17 cellular contexts compared by ENCODE assay signal in genomic region chr7:48296976-48297375, GRCh38.
DNase-seq lines count a peak whose midpoint lies in the region; ATAC-seq and TF ChIP-seq lines count a peak whose summit lies in the region.
"Had no signal": no experiment of that assay in that cellular context is flagged by ENCODE, and none has a peak within 500 bp of the region (broad histone marks: within the 10 kb centered on the region; RNA-seq: fewer than 3 reads in every experiment).

No MANE protein-coding gene starts in this region.

- intact Hi-C loops in esophagus muscularis mucosa (cut with DNase I) = loop anchor here (10.0 kb wide), 1 partner anchor 1558 kb away; no protein-coding TSS in a partner anchor

- no peak for TF ChIP-seq EP300 in esophagus muscularis mucosa (IDR thresholded peaks at IDR 0.05)

- H3K4me1 ChIP-seq in esophagus muscularis mucosa = no peaks in the 10 kb centered on the region
- H3K4me1 ChIP-seq: A549, Caco-2 had no signal

- TF ChIP-seq CTCF in esophagus muscularis mucosa (IDR thresholded peaks at IDR 0.05) = no peak

- no peak overlapping the region for H3K27ac ChIP-seq in esophagus muscularis mucosa (replicated peaks in 1 of 4)
- H3K27ac ChIP-seq: 22Rv1; A549; BLaER1 treated with 17β-estradiol and CSF1 and Interleukin-3, amounts not matched to agents 10 nM and 100 nM; C4-2B had no signal

- WGBS in esophagus muscularis mucosa = 29% methylated on average over 2 of the region's 2 CpGs

- no peak overlapping the region for H3K4me3 ChIP-seq in esophagus muscularis mucosa
- H3K4me3 ChIP-seq: A549; BLaER1 treated with 17β-estradiol and CSF1 and Interleukin-3, amounts not matched to agents 10 nM and 100 nM had no signal

- no peak for TF ChIP-seq POLR2A in esophagus muscularis mucosa (IDR thresholded peaks at IDR 0.05; ENCODE audit: low read depth)

- ATAC-seq in GM19035 (IDR thresholded peaks at IDR 0.05; ENCODE audit: unreplicated experiment) (no peak), GM18867 (IDR thresholded peaks at IDR 0.05; ENCODE audit: unreplicated experiment) (no peak)
- ATAC-seq: A549; CD8-positive, alpha-beta T cell had no signal

- H3K27me3 ChIP-seq in esophagus muscularis mucosa = no peaks in the 10 kb centered on the region
- H3K27me3 ChIP-seq: BLaER1 treated with 17β-estradiol and CSF1 and Interleukin-3, amounts not matched to agents 10 nM and 100 nM had no signal

- H3K36me3 ChIP-seq in esophagus muscularis mucosa = no peaks in the 10 kb centered on the region
- H3K36me3 ChIP-seq: BLaER1 treated with 17β-estradiol and CSF1 and Interleukin-3, amounts not matched to agents 10 nM and 100 nM had no signal

- peak; percentile 42 for DNase-seq in esophagus muscularis mucosa (ENCODE audit: extremely low spot score)
- peak; percentile 46 for DNase-seq in fibroblast of gingiva (ENCODE audit: low read depth)
- DNase-seq in fibroblast of peridontal ligament (ENCODE audit: extremely low read depth) = peak; percentile 41
- DNase-seq in GM19238 (ENCODE audit: insufficient read length, low spot score) = no peak
- DNase-seq: AML-193; Caco-2; Calu3; CD4-positive, alpha-beta T cell; CD8-positive, alpha-beta T cell; DMS79 treated with DMSO at 0.1 percent for 48 hours; GF-D8 had no signal

- H3K9me3 ChIP-seq in esophagus muscularis mucosa = no peaks in the 10 kb centered on the region
- H3K9me3 ChIP-seq: A549; BLaER1 treated with 17β-estradiol and CSF1 and Interleukin-3, amounts not matched to agents 10 nM and 100 nM; Caco-2 had no signal
